In the genomic region with DNA sequence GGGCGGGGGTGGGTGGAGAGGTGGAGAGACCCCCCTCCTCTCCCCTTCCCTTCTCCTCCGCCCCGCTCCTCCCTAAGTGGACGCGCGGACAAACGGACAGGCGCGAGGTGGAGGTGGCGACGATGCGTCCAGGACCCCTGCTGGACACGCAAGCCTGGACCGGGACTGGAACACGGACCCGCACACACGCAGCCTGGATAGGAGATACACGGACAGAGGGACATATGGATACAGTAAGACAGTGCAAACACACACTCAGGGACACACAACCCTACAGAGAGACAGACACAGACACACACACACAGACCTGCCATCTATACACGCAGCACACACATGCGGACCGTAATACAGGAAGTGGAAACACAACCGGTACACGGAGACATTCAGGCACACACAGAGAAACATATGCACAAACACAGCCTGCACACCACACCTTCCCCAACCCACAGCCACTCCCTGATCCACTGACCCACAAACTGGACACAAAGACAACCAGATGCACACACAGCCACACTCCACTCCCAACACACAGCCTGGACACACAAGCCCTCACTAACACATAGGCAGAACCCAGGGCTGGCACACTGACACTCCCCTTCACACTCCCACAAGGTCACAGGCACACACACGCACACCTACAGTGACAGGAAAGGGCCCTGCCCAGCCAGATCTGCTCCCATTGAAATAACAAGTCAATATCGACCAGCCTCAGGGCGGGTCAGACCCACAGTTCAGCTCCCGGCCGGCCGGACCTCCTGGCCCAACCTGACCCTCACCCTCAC, we compare ENCODE assay signal across 1 cellular context.
TF ChIP-seq lines count a peak whose summit lies in the region.

No MANE protein-coding gene starts in this region.

TF ChIP-seq in K562, 482 proteins besides CTCF, POLR2A, EP300 and RAD21 (continued from another document and continues in another):
- TF ChIP-seq CREB3L1 (IDR thresholded peaks at IDR 0.05; ENCODE audit: borderline replicate concordance, low read depth), result peak; percentile 47; the same call in 1 of the 2 replicates
- no peak for TF ChIP-seq ZBTB1 (CRISPR knock-in tag; IDR thresholded peaks at IDR 0.05; ENCODE audit: borderline replicate concordance, low read depth)
- TF ChIP-seq SRSF9 (IDR thresholded peaks at IDR 0.05; ENCODE audit: borderline replicate concordance, low read depth, low read length), result no peak
- TF ChIP-seq FOXA3 (CRISPR knock-in tag; conservative IDR thresholded peaks at IDR 0.05 in 1 of 2, IDR thresholded peaks at IDR 0.05 in 1 of 2), result no peak
- TF ChIP-seq ZZZ3 (IDR thresholded peaks at IDR 0.05), result no peak
- TF ChIP-seq ELF4 (CRISPR knock-in tag; IDR thresholded peaks at IDR 0.05), result peak; percentile 63
- no peak for TF ChIP-seq NELFE (IDR thresholded peaks at IDR 0.05; ENCODE audit: insufficient read depth, insufficient read length)
- TF ChIP-seq ZNF589 (CRISPR knock-in tag; IDR thresholded peaks at IDR 0.05; ENCODE audit: low read depth), result no peak
- no peak for TF ChIP-seq STAT5B (CRISPR knock-in tag; IDR thresholded peaks at IDR 0.05)
- TF ChIP-seq TCF7L2 (IDR thresholded peaks at IDR 0.05; ENCODE audit: low read depth, low read length), result no peak
- TF ChIP-seq HINFP (tag; conservative IDR thresholded peaks at IDR 0.05; ENCODE audit: low read depth), result peak; percentile 37; the same call in 1 of the 2 replicates
- peak; percentile 40; the same call in 1 of the 2 replicates for TF ChIP-seq CXXC5 (CRISPR knock-in tag; IDR thresholded peaks at IDR 0.05)
- TF ChIP-seq ZNF133 (CRISPR knock-in tag; IDR thresholded peaks at IDR 0.05), result no peak
- no peak for TF ChIP-seq ZNF507 (tag; conservative IDR thresholded peaks at IDR 0.05)
- TF ChIP-seq ZNF212 (CRISPR knock-in tag; IDR thresholded peaks at IDR 0.05), result no peak
- no peak for TF ChIP-seq THRAP3 (IDR thresholded peaks at IDR 0.05; ENCODE audit: borderline replicate concordance)
- peak; percentile 51 for TF ChIP-seq RBBP5 (IDR thresholded peaks at IDR 0.05; ENCODE audit: borderline replicate concordance, insufficient read depth, low read length, poor library complexity, severe bottlenecking)
- TF ChIP-seq SMARCE1 (IDR thresholded peaks at IDR 0.05), result peak; percentile 68
- TF ChIP-seq, protein P1, sequence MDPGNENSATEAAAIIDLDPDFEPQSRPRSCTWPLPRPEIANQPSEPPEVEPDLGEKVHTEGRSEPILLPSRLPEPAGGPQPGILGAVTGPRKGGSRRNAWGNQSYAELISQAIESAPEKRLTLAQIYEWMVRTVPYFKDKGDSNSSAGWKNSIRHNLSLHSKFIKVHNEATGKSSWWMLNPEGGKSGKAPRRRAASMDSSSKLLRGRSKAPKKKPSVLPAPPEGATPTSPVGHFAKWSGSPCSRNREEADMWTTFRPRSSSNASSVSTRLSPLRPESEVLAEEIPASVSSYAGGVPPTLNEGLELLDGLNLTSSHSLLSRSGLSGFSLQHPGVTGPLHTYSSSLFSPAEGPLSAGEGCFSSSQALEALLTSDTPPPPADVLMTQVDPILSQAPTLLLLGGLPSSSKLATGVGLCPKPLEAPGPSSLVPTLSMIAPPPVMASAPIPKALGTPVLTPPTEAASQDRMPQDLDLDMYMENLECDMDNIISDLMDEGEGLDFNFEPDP (CRISPR knock-in tag; IDR thresholded peaks at IDR 0.05), result no peak
- TF ChIP-seq SUPT5H (IDR thresholded peaks at IDR 0.05), result peak; percentile 67
- TF ChIP-seq NFATC3 (IDR thresholded peaks at IDR 0.05), result no peak
- TF ChIP-seq POLR2G (IDR thresholded peaks at IDR 0.05; ENCODE audit: low read depth, low read length), result peak; percentile 61; the same call in 1 of the 2 replicates
- TF ChIP-seq, protein P2, sequence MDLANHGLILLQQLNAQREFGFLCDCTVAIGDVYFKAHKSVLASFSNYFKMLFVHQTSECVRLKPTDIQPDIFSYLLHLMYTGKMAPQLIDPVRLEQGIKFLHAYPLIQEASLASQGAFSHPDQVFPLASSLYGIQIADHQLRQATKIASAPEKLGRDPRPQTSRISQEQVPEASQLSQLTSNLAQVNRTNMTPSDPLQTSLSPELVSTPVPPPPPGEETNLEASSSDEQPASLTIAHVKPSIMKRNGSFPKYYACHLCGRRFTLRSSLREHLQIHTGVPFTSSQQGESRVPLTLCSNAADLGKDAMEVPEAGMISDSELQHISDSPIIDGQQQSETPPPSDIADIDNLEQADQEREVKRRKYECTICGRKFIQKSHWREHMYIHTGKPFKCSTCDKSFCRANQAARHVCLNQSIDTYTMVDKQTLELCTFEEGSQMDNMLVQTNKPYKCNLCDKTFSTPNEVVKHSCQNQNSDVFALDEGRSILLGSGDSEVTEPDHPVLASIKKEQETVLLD (IDR thresholded peaks at IDR 0.05), result peak; percentile 86
- TF ChIP-seq ELF2 (CRISPR knock-in tag; IDR thresholded peaks at IDR 0.05), result no peak; the same call in 1 of the 2 replicates
- TF ChIP-seq ZNF766 (CRISPR knock-in tag; conservative IDR thresholded peaks at IDR 0.05), result 0 out of 2 replicates have a peak, but pooled peaks have one; percentile 55
- TF ChIP-seq HNRNPH1 (optimal IDR thresholded peaks at IDR 0.05; ENCODE audit: low read depth, low read length), result no peak
- TF ChIP-seq L3MBTL2 (IDR thresholded peaks at IDR 0.05), result peak; percentile 53; the same call in 1 of the 2 replicates
- TF ChIP-seq MEIS2 (IDR thresholded peaks at IDR 0.05; ENCODE audit: partially characterized antibody), result no peak
- no peak for TF ChIP-seq SMAD4 (CRISPR knock-in tag; conservative IDR thresholded peaks at IDR 0.05)
- TF ChIP-seq PRMT5 (CRISPR knock-in tag; IDR thresholded peaks at IDR 0.05), result no peak
- no peak for TF ChIP-seq ZNF197 (CRISPR knock-in tag; IDR thresholded peaks at IDR 0.05; ENCODE audit: low read depth)
- TF ChIP-seq RUNX1 (IDR thresholded peaks at IDR 0.05; ENCODE audit: low read depth), result no peak
- no peak for TF ChIP-seq ATF1 (CRISPR knock-in tag; IDR thresholded peaks at IDR 0.05)
- peak; percentile 41 for TF ChIP-seq ATF1 (tag; IDR thresholded peaks at IDR 0.05)
- TF ChIP-seq MTA3 (IDR thresholded peaks at IDR 0.05; ENCODE audit: borderline replicate concordance), result no peak; the same call in 1 of the 2 replicates
- TF ChIP-seq, protein P3, sequence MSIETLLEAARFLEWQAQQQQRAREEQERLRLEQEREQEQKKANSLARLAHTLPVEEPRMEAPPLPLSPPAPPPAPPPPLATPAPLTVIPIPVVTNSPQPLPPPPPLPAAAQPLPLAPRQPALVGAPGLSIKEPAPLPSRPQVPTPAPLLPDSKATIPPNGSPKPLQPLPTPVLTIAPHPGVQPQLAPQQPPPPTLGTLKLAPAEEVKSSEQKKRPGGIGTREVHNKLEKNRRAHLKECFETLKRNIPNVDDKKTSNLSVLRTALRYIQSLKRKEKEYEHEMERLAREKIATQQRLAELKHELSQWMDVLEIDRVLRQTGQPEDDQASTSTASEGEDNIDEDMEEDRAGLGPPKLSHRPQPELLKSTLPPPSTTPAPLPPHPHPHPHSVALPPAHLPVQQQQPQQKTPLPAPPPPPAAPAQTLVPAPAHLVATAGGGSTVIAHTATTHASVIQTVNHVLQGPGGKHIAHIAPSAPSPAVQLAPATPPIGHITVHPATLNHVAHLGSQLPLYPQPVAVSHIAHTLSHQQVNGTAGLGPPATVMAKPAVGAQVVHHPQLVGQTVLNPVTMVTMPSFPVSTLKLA (conservative IDR thresholded peaks at IDR 0.05), result peak; percentile 36 to 74; a peak in 3 of 4 replicates
- TF ChIP-seq LEF1 (IDR thresholded peaks at IDR 0.05), result no peak
- peak; percentile 23; the same call in 1 of the 2 replicates for TF ChIP-seq TFAP4 (CRISPR knock-in tag; IDR thresholded peaks at IDR 0.05; ENCODE audit: borderline replicate concordance)
- TF ChIP-seq C11orf30 (IDR thresholded peaks at IDR 0.05; ENCODE audit: low read depth), result no peak
- peak; percentile 40; the same call in 1 of the 2 replicates for TF ChIP-seq PHF8 (IDR thresholded peaks at IDR 0.05; ENCODE audit: borderline replicate concordance, low read length)
- TF ChIP-seq, protein P4, sequence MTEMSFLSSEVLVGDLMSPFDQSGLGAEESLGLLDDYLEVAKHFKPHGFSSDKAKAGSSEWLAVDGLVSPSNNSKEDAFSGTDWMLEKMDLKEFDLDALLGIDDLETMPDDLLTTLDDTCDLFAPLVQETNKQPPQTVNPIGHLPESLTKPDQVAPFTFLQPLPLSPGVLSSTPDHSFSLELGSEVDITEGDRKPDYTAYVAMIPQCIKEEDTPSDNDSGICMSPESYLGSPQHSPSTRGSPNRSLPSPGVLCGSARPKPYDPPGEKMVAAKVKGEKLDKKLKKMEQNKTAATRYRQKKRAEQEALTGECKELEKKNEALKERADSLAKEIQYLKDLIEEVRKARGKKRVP (CRISPR knock-in tag; IDR thresholded peaks at IDR 0.05), result no peak
- no peak for TF ChIP-seq BRF2 (IDR thresholded peaks at IDR 0.05; ENCODE audit: borderline replicate concordance, insufficient read depth, insufficient read length)
- peak; percentile 52; the same call in 1 of the 2 replicates for TF ChIP-seq ZNF717 (CRISPR knock-in tag; IDR thresholded peaks at IDR 0.05)
- TF ChIP-seq HEY1 (CRISPR knock-in tag; IDR thresholded peaks at IDR 0.05; ENCODE audit: borderline replicate concordance), result no peak
- TF ChIP-seq SNIP1 (IDR thresholded peaks at IDR 0.05; ENCODE audit: low read depth), result no peak; the same call in 1 of the 2 replicates
- peak; percentile 27 to 35; a peak in 3 of 4 replicates for TF ChIP-seq TRIM24 (IDR thresholded peaks at IDR 0.05)
- peak; percentile 35; the same call in 1 of the 2 replicates for TF ChIP-seq CREM (IDR thresholded peaks at IDR 0.05; ENCODE audit: low read depth)
- TF ChIP-seq ZNF12 (CRISPR knock-in tag; IDR thresholded peaks at IDR 0.05), result no peak
- TF ChIP-seq MYBL2 (IDR thresholded peaks at IDR 0.05; ENCODE audit: low read depth), result no peak
- TF ChIP-seq MYBL2 (CRISPR knock-in tag; IDR thresholded peaks at IDR 0.05; ENCODE audit: borderline replicate concordance), result no peak
- TF ChIP-seq ZBTB11 (CRISPR knock-in tag; IDR thresholded peaks at IDR 0.05), result 0 out of 6 replicates have a peak, but pooled peaks of 1 of the 3 experiments have one; percentile 47
